Comparison of ENCODE assay signal across 9 cellular contexts in genomic region chr22:36253523-36254490, GRCh38. TPM values are rescaled to one million over a fixed set of nuclear protein-coding genes. Genes with fewer than 3 reads are reported as not detected.
DNase-seq lines count a peak whose midpoint lies in the region; ATAC-seq and TF ChIP-seq lines count a peak whose summit lies in the region.
"Had no signal": no experiment of that assay in that cellular context is flagged by ENCODE, and none has a peak within 500 bp of the region (broad histone marks: within the 10 kb centered on the region; RNA-seq: fewer than 3 reads in every experiment).

No MANE protein-coding gene starts in this region.

- peak overlapping the region; percentile 99 for H3K9ac ChIP-seq in liver (ENCODE audit: low read depth in 1 of 2, low read length in 2 of 2)

- no peak for TF ChIP-seq CTCF in liver (IDR thresholded peaks at IDR 0.05; ENCODE audit: low read depth, low read length, missing input control)

- peak overlapping the region; percentile 93 to 96 for H3K27ac ChIP-seq in liver (ENCODE audit: low read depth in 1 of 2, low read length in 2 of 2)
- H3K27ac ChIP-seq: 22Rv1 had no signal

- WGBS in liver, result 39% methylated on average over 7 of the region's 7 CpGs

- H3K36me3 Mint-ChIP-seq in activated naive CD4-positive, alpha-beta T cell treated with anti-CD3 and anti-CD28 coated beads, Interleukin-2, amount 50 U/mL, for 24 hours, result peaks cover 9% of the 10 kb centered on the region

- H3K27ac Mint-ChIP-seq in activated naive CD4-positive, alpha-beta T cell treated with anti-CD3 and anti-CD28 coated beads, Interleukin-2, amount 50 U/mL, for 24 hours, result peak overlapping the region; percentile 96

- H3K4me3 Mint-ChIP-seq in activated naive CD4-positive, alpha-beta T cell treated with anti-CD3 and anti-CD28 coated beads, Interleukin-2, amount 50 U/mL, for 24 hours, result peak overlapping the region; percentile 95

- TF ChIP-seq RAD21 in liver (IDR thresholded peaks at IDR 0.05), result no peak

- peaks cover 6 to 56% (median 41%) of the 10 kb centered on the region in 4 donors for H3K4me1 ChIP-seq in liver (ENCODE audit: control insufficient read depth in 4 of 4, insufficient read depth in 4 of 4, low read length in 3 of 4)

- H3K4me3 ChIP-seq in liver (ENCODE audit: low read depth in 1 of 3, low read length in 3 of 3), result peak overlapping the region; percentile 60 to 98 (median 98)

- no peaks in the 10 kb centered on the region for H3K27me3 ChIP-seq in liver (ENCODE audit: control insufficient read depth in 4 of 4, insufficient read depth in 4 of 4, low read length in 3 of 4)

- no peak for ATAC-seq in GM19463 (IDR thresholded peaks at IDR 0.05; ENCODE audit: unreplicated experiment)

- no peaks in the 10 kb centered on the region for H3K9me3 ChIP-seq in liver (ENCODE audit: control insufficient read depth in 4 of 4, low read length in 3 of 4)

- DNase-seq in DMS 273 (lab: John Stamatoyannopoulos, UW; ENCODE audit: unreplicated experiment) (peak; percentile 34), DMS 273 treated with DMSO at 0.1 percent for 48 hours (lab: John Stamatoyannopoulos, UW) (no peak), stromal cell of bone marrow (ENCODE audit: low read depth) (peak; percentile 28), NK-92 (lab: John Stamatoyannopoulos, UW; ENCODE audit: unreplicated experiment) (no peak), ACHN (no peak)

- in situ Hi-C loops in ACHN (cut with HindIII; ENCODE audit: low pct_ligation_motif_present, low pct_unique_long_range_greater_than_20kb, low sequenced_read_pairs), result no loop called here

- H3K27me3 Mint-ChIP-seq in activated naive CD4-positive, alpha-beta T cell treated with anti-CD3 and anti-CD28 coated beads, Interleukin-2, amount 50 U/mL, for 24 hours, result no peaks in the 10 kb centered on the region

- H3K9me3 Mint-ChIP-seq in activated naive CD4-positive, alpha-beta T cell treated with anti-CD3 and anti-CD28 coated beads, Interleukin-2, amount 50 U/mL, for 24 hours, result no peaks in the 10 kb centered on the region

- peaks cover 0 to 18% (median 8%) of the 10 kb centered on the region in 4 donors for H3K36me3 ChIP-seq in liver (ENCODE audit: control insufficient read depth in 4 of 4, insufficient read depth in 3 of 4, low read depth in 1 of 4, low read length in 3 of 4)

- H3K4me1 Mint-ChIP-seq in activated naive CD4-positive, alpha-beta T cell treated with anti-CD3 and anti-CD28 coated beads, Interleukin-2, amount 50 U/mL, for 24 hours, result peaks cover 57% of the 10 kb centered on the region

TF ChIP-seq in liver, 16 proteins besides CTCF, POLR2A, EP300 and RAD21:
- TF ChIP-seq TAF1 (conservative IDR thresholded peaks at IDR 0.05) (no peak), GABPA (IDR thresholded peaks at IDR 0.05 in 1 of 2, conservative IDR thresholded peaks at IDR 0.05 in 1 of 2) (no peak), ZBTB33 (IDR thresholded peaks at IDR 0.05) (no peak), MAX (IDR thresholded peaks at IDR 0.05) (no peak), FOXA1 (IDR thresholded peaks at IDR 0.05) (no peak), JUND (IDR thresholded peaks at IDR 0.05) (no peak), HNF4G (IDR thresholded peaks at IDR 0.05) (no peak), HNF4A (conservative IDR thresholded peaks at IDR 0.05) (no peak), FOXA2 (IDR thresholded peaks at IDR 0.05) (no peak), ATF3 (IDR thresholded peaks at IDR 0.05) (no peak), RXRA (IDR thresholded peaks at IDR 0.05) (no peak), SP1 (IDR thresholded peaks at IDR 0.05) (no peak), REST (IDR thresholded peaks at IDR 0.05) (no peak)

RNA-seq across cellular contexts. Expression of gene APOL1, which starts 0.9 kb away (rescaled TPM):
- 100 to 1,000 TPM in 1 of 2 donors, 1 to 10 TPM in 1; 7.7 to 129 TPM for total RNA-seq in liver
- polyA plus RNA-seq in liver, result 10 to 100 TPM; 57.7 to 61.3 TPM

RNA-seq across cellular contexts. Expression of gene APOL2, which starts 14.5 kb away (rescaled TPM):
- total RNA-seq in liver, result 10 to 100 TPM; 14.3 to 77.2 TPM
- polyA plus RNA-seq in liver, result 10 to 100 TPM; 20.0 to 23.4 TPM

RNA-seq across cellular contexts. Expression of gene APOL4, which starts 52.2 kb away (rescaled TPM):
- total RNA-seq in liver, result 1 to 10 TPM; 1.5 to 2.3 TPM
- 1 to 10 TPM in 1 of 2 donors, under 1 TPM in 1; 0.59 to 2.2 TPM for polyA plus RNA-seq in liver

Comparison
In these comparisons a context has a peak if more than half of its experiments do, and no peak if none do; other contexts are left out.
1. DNase-seq: peak in DMS 273 (single experiment) and stromal cell of bone marrow (single experiment); none in DMS 273 treated with DMSO at 0.1 percent for 48 hours (single experiment), NK-92 (single experiment) and ACHN (single experiment).